ENCODE assay signal across 31 cellular contexts in genomic region chr1:237179511-237179910, GRCh38.
"Had no signal": no experiment of that assay in that cellular context is flagged by ENCODE, and none has a peak within 500 bp of the region (broad histone marks: within the 10 kb centered on the region; RNA-seq: fewer than 3 reads in every experiment).

No MANE protein-coding gene starts in this region.

- H3K4me3 ChIP-seq: adrenal gland, body of pancreas, coronary artery, dorsolateral prefrontal cortex had no signal

- H3K4me3 Mint-ChIP-seq: activated CD4-positive, alpha-beta memory T cell treated with anti-CD3 and anti-CD28 coated beads for 36 hours; activated CD4-positive, alpha-beta T cell treated with anti-CD3 and anti-CD28 coated beads for 36 hours; activated CD4-positive, alpha-beta T cell treated with anti-CD3 and anti-CD28 coated beads, Interleukin-2, amount 10 ng/mL, durations not matched to agents 24 days and 14 days; activated CD8-positive, alpha-beta memory T cell treated with anti-CD3 and anti-CD28 coated beads, Interleukin-2, amount 10 ng/mL, durations not matched to agents 7 days and 5 days; activated CD8-positive, alpha-beta T cell treated with anti-CD3 and anti-CD28 coated beads, Interleukin-2, amount 10 ng/mL, durations not matched to agents 7 days and 5 days; activated naive CD4-positive, alpha-beta T cell treated with anti-CD3 and anti-CD28 coated beads for 36 hours; activated naive CD4-positive, alpha-beta T cell treated with anti-CD3 and anti-CD28 coated beads, Interleukin-2, amount 50 U/mL, for 24 hours; activated naive CD8-positive, alpha-beta T cell treated with anti-CD3 and anti-CD28 coated beads for 36 hours; activated naive CD8-positive, alpha-beta T cell treated with anti-CD3 and anti-CD28 coated beads, Interleukin-2, amount 50 U/mL, for 24 hours; activated T-helper 1 cell treated with anti-CD3 and anti-CD28 coated beads, Interleukin-12 subunit alpha, Interleukin-12 subunit beta, Interleukin-2, Interleukin-4 antibody, amounts not matched to agents 30 ng/mL and 10 ng/mL and 1 ng/mL, durations not matched to agents 14 hours and 24 hours and 36 hours; central memory CD8-positive, alpha-beta T cell; dendritic cell treated with granulocyte-macrophage colony-stimulating factor and Interleukin-4, amounts not matched to agents 40 ng/mL and 50 ng/mL, for 4 days; endodermal cell had no signal

- H3K27ac ChIP-seq: adrenal gland, body of pancreas, coronary artery had no signal

- H3K4me1 ChIP-seq: adrenal gland, body of pancreas had no signal

- H3K36me3 Mint-ChIP-seq: activated CD4-positive, alpha-beta memory T cell treated with anti-CD3 and anti-CD28 coated beads for 36 hours; activated CD8-positive, alpha-beta memory T cell treated with anti-CD3 and anti-CD28 coated beads, Interleukin-2, amount 10 ng/mL, durations not matched to agents 7 days and 5 days; activated naive CD8-positive, alpha-beta T cell treated with anti-CD3 and anti-CD28 coated beads for 36 hours had no signal

- H3K9me3 Mint-ChIP-seq: activated CD4-positive, alpha-beta memory T cell treated with anti-CD3 and anti-CD28 coated beads for 36 hours; activated CD4-positive, alpha-beta T cell treated with anti-CD3 and anti-CD28 coated beads, Interleukin-2, amount 10 ng/mL, durations not matched to agents 24 days and 14 days; activated naive CD4-positive, alpha-beta T cell treated with anti-CD3 and anti-CD28 coated beads for 36 hours; activated naive CD4-positive, alpha-beta T cell treated with anti-CD3 and anti-CD28 coated beads, Interleukin-2, amount 50 U/mL, for 24 hours; activated naive CD8-positive, alpha-beta T cell treated with anti-CD3 and anti-CD28 coated beads for 36 hours; activated naive CD8-positive, alpha-beta T cell treated with anti-CD3 and anti-CD28 coated beads, Interleukin-2, amount 50 U/mL, for 24 hours; activated T-helper 1 cell treated with anti-CD3 and anti-CD28 coated beads, Interleukin-12 subunit alpha, Interleukin-12 subunit beta, Interleukin-2, Interleukin-4 antibody, amounts not matched to agents 30 ng/mL and 10 ng/mL and 1 ng/mL, durations not matched to agents 14 hours and 24 hours and 36 hours; activated T-helper 2 cell treated with anti-CD3 and anti-CD28 coated beads, Interferon-gamma antibody, Interleukin-2, Interleukin-4, amounts not matched to agents 10 μg/mL and 5 μg/mL and 100 μg/mL, durations not matched to agents 14 hours and 24 hours and 36 hours; central memory CD8-positive, alpha-beta T cell; dendritic cell treated with granulocyte-macrophage colony-stimulating factor and Interleukin-4, amounts not matched to agents 40 ng/mL and 50 ng/mL, for 4 days had no signal

- ATAC-seq: activated CD4-positive, alpha-beta T cell treated with anti-CD3 and anti-CD28 coated beads for 36 hours; activated CD8-positive, alpha-beta memory T cell treated with anti-CD3 and anti-CD28 coated beads, Interleukin-2, amount 10 ng/mL, durations not matched to agents 7 days and 5 days; activated CD8-positive, alpha-beta T cell treated with anti-CD3 and anti-CD28 coated beads, Interleukin-2, amount 10 ng/mL, durations not matched to agents 7 days and 5 days; activated naive CD8-positive, alpha-beta T cell treated with anti-CD3 and anti-CD28 coated beads, Interleukin-2, amount 50 U/mL, for 24 hours; body of pancreas; esophagus mucosa had no signal

- H3K27me3 Mint-ChIP-seq: dendritic cell treated with granulocyte-macrophage colony-stimulating factor and Interleukin-4, amounts not matched to agents 40 ng/mL and 50 ng/mL, for 4 days had no signal

- H3K4me1 Mint-ChIP-seq: activated CD4-positive, alpha-beta T cell treated with anti-CD3 and anti-CD28 coated beads for 36 hours; activated CD4-positive, alpha-beta T cell treated with anti-CD3 and anti-CD28 coated beads, Interleukin-2, amount 10 ng/mL, durations not matched to agents 24 days and 14 days; activated CD8-positive, alpha-beta memory T cell treated with anti-CD3 and anti-CD28 coated beads, Interleukin-2, amount 10 ng/mL, durations not matched to agents 7 days and 5 days; activated naive CD4-positive, alpha-beta T cell treated with anti-CD3 and anti-CD28 coated beads, Interleukin-2, amount 50 U/mL, for 24 hours; activated naive CD8-positive, alpha-beta T cell treated with anti-CD3 and anti-CD28 coated beads for 36 hours; activated naive CD8-positive, alpha-beta T cell treated with anti-CD3 and anti-CD28 coated beads, Interleukin-2, amount 50 U/mL, for 24 hours; central memory CD8-positive, alpha-beta T cell had no signal

- H3K36me3 ChIP-seq: adrenal gland had no signal

- DNase-seq: activated CD4-positive, alpha-beta memory T cell treated with anti-CD3 and anti-CD28 coated beads for 36 hours; activated CD4-positive, alpha-beta T cell treated with anti-CD3 and anti-CD28 coated beads for 36 hours; activated CD4-positive, alpha-beta T cell treated with anti-CD3 and anti-CD28 coated beads, Interleukin-2, amount 10 ng/mL, durations not matched to agents 24 days and 14 days; activated CD4-positive, CD25-positive, alpha-beta regulatory T cell; activated CD4-positive, CD25-positive, alpha-beta regulatory T cell treated with anti-CD3 and anti-CD28 coated beads, Interleukin-2, amount 50 U/mL, for 72 hours; activated CD8-positive, alpha-beta memory T cell treated with anti-CD3 and anti-CD28 coated beads, Interleukin-2, amount 10 ng/mL, durations not matched to agents 7 days and 5 days; activated CD8-positive, alpha-beta memory T cell treated with anti-CD3 and anti-CD28 coated beads, Interleukin-2, amount 50 U/mL, for 4 hours; activated CD8-positive, alpha-beta T cell treated with anti-CD3 and anti-CD28 coated beads, Interleukin-2, amount 10 ng/mL, durations not matched to agents 7 days and 5 days; activated effector memory CD4-positive, alpha-beta T cell treated with anti-CD3 and anti-CD28 coated beads, Interleukin-2, amount 50 U/mL, for 16 hours; activated naive CD4-positive, alpha-beta T cell treated with anti-CD3 and anti-CD28 coated beads for 36 hours; activated naive CD8-positive, alpha-beta T cell treated with anti-CD3 and anti-CD28 coated beads for 36 hours; activated naive CD8-positive, alpha-beta T cell treated with anti-CD3 and anti-CD28 coated beads, Interleukin-2, amount 50 U/mL, for 24 hours; activated T-cell treated with anti-CD3 and anti-CD28 coated beads, Interleukin-2, amount 50 U/mL, for 1 hour; activated T-cell treated with anti-CD3 and anti-CD28 coated beads, Interleukin-2, amount 50 U/mL, for 48 hours; adrenal gland; amygdala; aorta; body of pancreas; dorsolateral prefrontal cortex; effector memory CD4-positive, alpha-beta T cell; endodermal cell; foreskin fibroblast; head of caudate nucleus; T-helper 2 cell had no signal

- H3K27me3 ChIP-seq: adrenal gland, body of pancreas, dorsolateral prefrontal cortex had no signal

- H3K27ac Mint-ChIP-seq: activated CD4-positive, alpha-beta memory T cell treated with anti-CD3 and anti-CD28 coated beads for 36 hours; activated CD4-positive, alpha-beta T cell treated with anti-CD3 and anti-CD28 coated beads for 36 hours; activated CD4-positive, alpha-beta T cell treated with anti-CD3 and anti-CD28 coated beads, Interleukin-2, amount 10 ng/mL, durations not matched to agents 24 days and 14 days; activated CD8-positive, alpha-beta memory T cell treated with anti-CD3 and anti-CD28 coated beads, Interleukin-2, amount 10 ng/mL, durations not matched to agents 7 days and 5 days; activated CD8-positive, alpha-beta T cell treated with anti-CD3 and anti-CD28 coated beads, Interleukin-2, amount 10 ng/mL, durations not matched to agents 7 days and 5 days; activated naive CD4-positive, alpha-beta T cell treated with anti-CD3 and anti-CD28 coated beads for 36 hours; activated naive CD4-positive, alpha-beta T cell treated with anti-CD3 and anti-CD28 coated beads, Interleukin-2, amount 50 U/mL, for 24 hours; activated naive CD8-positive, alpha-beta T cell treated with anti-CD3 and anti-CD28 coated beads for 36 hours; activated naive CD8-positive, alpha-beta T cell treated with anti-CD3 and anti-CD28 coated beads, Interleukin-2, amount 50 U/mL, for 24 hours; activated T-helper 1 cell treated with anti-CD3 and anti-CD28 coated beads, Interleukin-12 subunit alpha, Interleukin-12 subunit beta, Interleukin-2, Interleukin-4 antibody, amounts not matched to agents 30 ng/mL and 10 ng/mL and 1 ng/mL, durations not matched to agents 14 hours and 24 hours and 36 hours; activated T-helper 2 cell treated with anti-CD3 and anti-CD28 coated beads, Interferon-gamma antibody, Interleukin-2, Interleukin-4, amounts not matched to agents 10 μg/mL and 5 μg/mL and 100 μg/mL, durations not matched to agents 14 hours and 24 hours and 36 hours; dendritic cell treated with granulocyte-macrophage colony-stimulating factor and Interleukin-4, amounts not matched to agents 40 ng/mL and 50 ng/mL, for 4 days; endodermal cell had no signal

- H3K9me3 ChIP-seq: adrenal gland, body of pancreas had no signal
